Comparison of ENCODE assay signal across 1 cellular context in the genomic region with DNA sequence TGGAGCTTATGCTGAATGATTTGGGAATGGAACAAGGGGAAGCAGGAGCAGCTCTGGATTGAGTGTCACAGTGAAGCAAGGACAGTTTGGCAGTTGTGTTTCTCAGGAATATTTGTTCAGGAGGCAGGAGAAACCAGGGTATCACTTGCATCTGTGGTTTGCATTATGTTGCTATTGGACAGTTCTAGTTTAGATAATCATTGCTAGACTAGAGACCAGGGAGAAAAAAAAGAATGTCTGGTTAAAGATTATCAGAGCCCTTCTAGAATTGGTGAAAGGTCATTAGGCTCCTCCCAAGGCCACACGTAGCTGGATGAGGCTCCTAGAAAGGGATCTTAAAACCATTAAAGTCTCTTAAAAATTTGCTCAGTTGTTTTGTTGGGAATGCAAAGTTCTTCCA.
TF ChIP-seq lines count a peak whose summit lies in the region.

No MANE protein-coding gene starts in this region.

TF ChIP-seq in HepG2, 621 proteins besides CTCF, POLR2A, EP300 and RAD21 (continues in another document):
- TF ChIP-seq, protein P1, sequence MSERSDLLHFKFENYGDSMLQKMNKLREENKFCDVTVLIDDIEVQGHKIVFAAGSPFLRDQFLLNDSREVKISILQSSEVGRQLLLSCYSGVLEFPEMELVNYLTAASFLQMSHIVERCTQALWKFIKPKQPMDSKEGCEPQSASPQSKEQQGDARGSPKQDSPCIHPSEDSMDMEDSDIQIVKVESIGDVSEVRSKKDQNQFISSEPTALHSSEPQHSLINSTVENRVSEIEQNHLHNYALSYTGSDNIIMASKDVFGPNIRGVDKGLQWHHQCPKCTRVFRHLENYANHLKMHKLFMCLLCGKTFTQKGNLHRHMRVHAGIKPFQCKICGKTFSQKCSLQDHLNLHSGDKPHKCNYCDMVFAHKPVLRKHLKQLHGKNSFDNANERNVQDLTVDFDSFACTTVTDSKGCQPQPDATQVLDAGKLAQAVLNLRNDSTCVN (CRISPR knock-in tag; IDR thresholded peaks at IDR 0.05; ENCODE audit: borderline replicate concordance), result peak; percentile 99
- TF ChIP-seq ZMYM2 (CRISPR knock-in tag; IDR thresholded peaks at IDR 0.05) (no peak), ZNF292 (CRISPR knock-in tag; IDR thresholded peaks at IDR 0.05; ENCODE audit: borderline replicate concordance, low read depth) (peak; percentile 28; the same call in 1 of the 2 replicates), SIX1 (CRISPR knock-in tag; IDR thresholded peaks at IDR 0.05; ENCODE audit: borderline replicate concordance) (peak; percentile 39; the same call in 1 of the 2 replicates), ZFYVE20 (CRISPR knock-in tag; IDR thresholded peaks at IDR 0.05; ENCODE audit: borderline replicate concordance, low read depth) (no peak), ZNF451 (CRISPR knock-in tag; IDR thresholded peaks at IDR 0.05) (no peak), FOXK1 (CRISPR knock-in tag; IDR thresholded peaks at IDR 0.05; ENCODE audit: borderline replicate concordance, low read depth) (0 out of 2 replicates have a peak, but pooled peaks have one; percentile 3), CHCHD3 (CRISPR knock-in tag; IDR thresholded peaks at IDR 0.05) (no peak), ISL2 (CRISPR knock-in tag; IDR thresholded peaks at IDR 0.05) (no peak), ZNF598 (CRISPR knock-in tag; IDR thresholded peaks at IDR 0.05; ENCODE audit: borderline replicate concordance) (no peak), ZNF20 (CRISPR knock-in tag; IDR thresholded peaks at IDR 0.05) (no peak), SMAD3 (CRISPR knock-in tag; IDR thresholded peaks at IDR 0.05) (no peak), ZNF530 (CRISPR knock-in tag; IDR thresholded peaks at IDR 0.05; ENCODE audit: low read depth) (no peak), NCOA2 (CRISPR knock-in tag; IDR thresholded peaks at IDR 0.05) (no peak), ZSCAN21 (CRISPR knock-in tag; IDR thresholded peaks at IDR 0.05; ENCODE audit: borderline replicate concordance) (no peak), NCOR1 (IDR thresholded peaks at IDR 0.05; ENCODE audit: borderline replicate concordance, low read length) (peak; percentile 33; the same call in 1 of the 2 replicates), SRY (CRISPR knock-in tag; IDR thresholded peaks at IDR 0.05) (no peak), KLF16 (CRISPR knock-in tag; IDR thresholded peaks at IDR 0.05) (0 out of 4 replicates have a peak, but pooled peaks of 1 of the 2 experiments have one; percentile 13), HMG20A (CRISPR knock-in tag; IDR thresholded peaks at IDR 0.05; ENCODE audit: borderline replicate concordance) (peak; percentile 24; the same call in 1 of the 2 replicates), ELF1 (CRISPR knock-in tag; IDR thresholded peaks at IDR 0.05) (0 out of 2 replicates have a peak, but pooled peaks have one; percentile 5), NFIC (IDR thresholded peaks at IDR 0.05; ENCODE audit: low read length) (no peak), ZNF614 (CRISPR knock-in tag; IDR thresholded peaks at IDR 0.05; ENCODE audit: borderline replicate concordance) (0 out of 2 replicates have a peak, but pooled peaks have one; percentile 25), ZC3H13 (CRISPR knock-in tag; IDR thresholded peaks at IDR 0.05) (no peak), ZNF761 (CRISPR knock-in tag; conservative IDR thresholded peaks at IDR 0.05) (no peak), TOPORS (CRISPR knock-in tag; IDR thresholded peaks at IDR 0.05) (no peak), PHF5A (CRISPR knock-in tag; IDR thresholded peaks at IDR 0.05; ENCODE audit: low read depth, unreplicated experiment) (peak; percentile 15), SIN3B (IDR thresholded peaks at IDR 0.05; ENCODE audit: low read length) (no peak), KMT2B (CRISPR knock-in tag; IDR thresholded peaks at IDR 0.05) (no peak), YEATS2 (CRISPR knock-in tag; IDR thresholded peaks at IDR 0.05; ENCODE audit: borderline replicate concordance) (0 out of 2 replicates have a peak, but pooled peaks have one; percentile 13), ZNF644 (CRISPR knock-in tag; IDR thresholded peaks at IDR 0.05; ENCODE audit: low read depth) (0 out of 2 replicates have a peak, but pooled peaks have one; percentile 19), MEF2D (CRISPR knock-in tag; IDR thresholded peaks at IDR 0.05) (peak; percentile 23; the same call in 1 of the 2 replicates), ZNF124 (CRISPR knock-in tag; IDR thresholded peaks at IDR 0.05) (0 out of 2 replicates have a peak, but pooled peaks have one; percentile 32), HNRNPL (IDR thresholded peaks at IDR 0.05; ENCODE audit: low read depth, low read length) (no peak), ZMYM4 (CRISPR knock-in tag; IDR thresholded peaks at IDR 0.05) (0 out of 2 replicates have a peak, but pooled peaks have one; percentile 37), SNAI1 (CRISPR knock-in tag; IDR thresholded peaks at IDR 0.05; ENCODE audit: borderline replicate concordance) (no peak), GTF3A (CRISPR knock-in tag; conservative IDR thresholded peaks at IDR 0.05) (no peak), KDM5A (IDR thresholded peaks at IDR 0.05; ENCODE audit: borderline replicate concordance, low read length) (no peak), EHMT2 (IDR thresholded peaks at IDR 0.05; ENCODE audit: borderline replicate concordance, low read depth, low read length) (0 out of 2 replicates have a peak, but pooled peaks have one; percentile 61), CREB1 (IDR thresholded peaks at IDR 0.05) (no peak), CREB1 (CRISPR knock-in tag; IDR thresholded peaks at IDR 0.05) (peak; percentile 73)
- TF ChIP-seq, protein P2, sequence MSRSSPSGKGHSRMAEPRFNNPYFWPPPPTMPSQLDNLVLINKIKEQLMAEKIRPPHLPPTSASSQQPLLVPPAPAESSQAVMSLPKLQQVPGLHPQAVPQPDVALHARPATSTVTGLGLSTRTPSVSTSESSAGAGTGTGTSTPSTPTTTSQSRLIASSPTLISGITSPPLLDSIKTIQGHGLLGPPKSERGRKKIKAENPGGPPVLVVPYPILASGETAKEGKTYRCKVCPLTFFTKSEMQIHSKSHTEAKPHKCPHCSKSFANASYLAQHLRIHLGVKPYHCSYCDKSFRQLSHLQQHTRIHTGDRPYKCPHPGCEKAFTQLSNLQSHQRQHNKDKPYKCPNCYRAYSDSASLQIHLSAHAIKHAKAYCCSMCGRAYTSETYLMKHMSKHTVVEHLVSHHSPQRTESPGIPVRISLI (CRISPR knock-in tag; IDR thresholded peaks at IDR 0.05; ENCODE audit: borderline replicate concordance), result peak; percentile 80; the same call in 1 of the 2 replicates
- TF ChIP-seq, protein P3, sequence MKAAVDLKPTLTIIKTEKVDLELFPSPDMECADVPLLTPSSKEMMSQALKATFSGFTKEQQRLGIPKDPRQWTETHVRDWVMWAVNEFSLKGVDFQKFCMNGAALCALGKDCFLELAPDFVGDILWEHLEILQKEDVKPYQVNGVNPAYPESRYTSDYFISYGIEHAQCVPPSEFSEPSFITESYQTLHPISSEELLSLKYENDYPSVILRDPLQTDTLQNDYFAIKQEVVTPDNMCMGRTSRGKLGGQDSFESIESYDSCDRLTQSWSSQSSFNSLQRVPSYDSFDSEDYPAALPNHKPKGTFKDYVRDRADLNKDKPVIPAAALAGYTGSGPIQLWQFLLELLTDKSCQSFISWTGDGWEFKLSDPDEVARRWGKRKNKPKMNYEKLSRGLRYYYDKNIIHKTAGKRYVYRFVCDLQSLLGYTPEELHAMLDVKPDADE (CRISPR knock-in tag; IDR thresholded peaks at IDR 0.05), result no peak
- TF ChIP-seq, protein P4, sequence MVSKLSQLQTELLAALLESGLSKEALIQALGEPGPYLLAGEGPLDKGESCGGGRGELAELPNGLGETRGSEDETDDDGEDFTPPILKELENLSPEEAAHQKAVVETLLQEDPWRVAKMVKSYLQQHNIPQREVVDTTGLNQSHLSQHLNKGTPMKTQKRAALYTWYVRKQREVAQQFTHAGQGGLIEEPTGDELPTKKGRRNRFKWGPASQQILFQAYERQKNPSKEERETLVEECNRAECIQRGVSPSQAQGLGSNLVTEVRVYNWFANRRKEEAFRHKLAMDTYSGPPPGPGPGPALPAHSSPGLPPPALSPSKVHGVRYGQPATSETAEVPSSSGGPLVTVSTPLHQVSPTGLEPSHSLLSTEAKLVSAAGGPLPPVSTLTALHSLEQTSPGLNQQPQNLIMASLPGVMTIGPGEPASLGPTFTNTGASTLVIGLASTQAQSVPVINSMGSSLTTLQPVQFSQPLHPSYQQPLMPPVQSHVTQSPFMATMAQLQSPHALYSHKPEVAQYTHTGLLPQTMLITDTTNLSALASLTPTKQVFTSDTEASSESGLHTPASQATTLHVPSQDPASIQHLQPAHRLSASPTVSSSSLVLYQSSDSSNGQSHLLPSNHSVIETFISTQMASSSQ (IDR thresholded peaks at IDR 0.05; ENCODE audit: low read depth), result peak; percentile 88
- TF ChIP-seq, protein P4 (CRISPR knock-in tag; IDR thresholded peaks at IDR 0.05; ENCODE audit: borderline replicate concordance), result peak; percentile 70; the same call in 1 of the 2 replicates
- TF ChIP-seq, protein P5, sequence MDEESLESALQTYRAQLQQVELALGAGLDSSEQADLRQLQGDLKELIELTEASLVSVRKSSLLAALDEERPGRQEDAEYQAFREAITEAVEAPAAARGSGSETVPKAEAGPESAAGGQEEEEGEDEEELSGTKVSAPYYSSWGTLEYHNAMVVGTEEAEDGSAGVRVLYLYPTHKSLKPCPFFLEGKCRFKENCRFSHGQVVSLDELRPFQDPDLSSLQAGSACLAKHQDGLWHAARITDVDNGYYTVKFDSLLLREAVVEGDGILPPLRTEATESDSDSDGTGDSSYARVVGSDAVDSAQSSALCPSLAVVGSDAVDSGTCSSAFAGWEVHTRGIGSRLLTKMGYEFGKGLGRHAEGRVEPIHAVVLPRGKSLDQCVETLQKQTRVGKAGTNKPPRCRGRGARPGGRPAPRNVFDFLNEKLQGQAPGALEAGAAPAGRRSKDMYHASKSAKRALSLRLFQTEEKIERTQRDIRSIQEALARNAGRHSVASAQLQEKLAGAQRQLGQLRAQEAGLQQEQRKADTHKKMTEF (CRISPR knock-in tag; IDR thresholded peaks at IDR 0.05), result no peak
- TF ChIP-seq, protein P6, sequence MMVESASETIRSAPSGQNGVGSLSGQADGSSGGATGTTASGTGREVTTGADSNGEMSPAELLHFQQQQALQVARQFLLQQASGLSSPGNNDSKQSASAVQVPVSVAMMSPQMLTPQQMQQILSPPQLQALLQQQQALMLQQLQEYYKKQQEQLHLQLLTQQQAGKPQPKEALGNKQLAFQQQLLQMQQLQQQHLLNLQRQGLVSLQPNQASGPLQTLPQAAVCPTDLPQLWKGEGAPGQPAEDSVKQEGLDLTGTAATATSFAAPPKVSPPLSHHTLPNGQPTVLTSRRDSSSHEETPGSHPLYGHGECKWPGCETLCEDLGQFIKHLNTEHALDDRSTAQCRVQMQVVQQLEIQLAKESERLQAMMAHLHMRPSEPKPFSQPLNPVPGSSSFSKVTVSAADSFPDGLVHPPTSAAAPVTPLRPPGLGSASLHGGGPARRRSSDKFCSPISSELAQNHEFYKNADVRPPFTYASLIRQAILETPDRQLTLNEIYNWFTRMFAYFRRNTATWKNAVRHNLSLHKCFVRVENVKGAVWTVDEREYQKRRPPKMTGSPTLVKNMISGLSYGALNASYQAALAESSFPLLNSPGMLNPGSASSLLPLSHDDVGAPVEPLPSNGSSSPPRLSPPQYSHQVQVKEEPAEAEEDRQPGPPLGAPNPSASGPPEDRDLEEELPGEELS (CRISPR knock-in tag; IDR thresholded peaks at IDR 0.05), result no peak
- TF ChIP-seq, protein P7, sequence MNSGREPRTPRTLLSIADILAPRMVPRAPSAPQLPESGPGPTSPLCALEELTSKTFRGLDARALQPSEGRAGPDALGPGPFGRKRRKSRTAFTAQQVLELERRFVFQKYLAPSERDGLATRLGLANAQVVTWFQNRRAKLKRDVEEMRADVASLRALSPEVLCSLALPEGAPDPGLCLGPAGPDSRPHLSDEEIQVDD (CRISPR knock-in tag; IDR thresholded peaks at IDR 0.05; ENCODE audit: borderline replicate concordance), result no peak
- TF ChIP-seq, protein P8, sequence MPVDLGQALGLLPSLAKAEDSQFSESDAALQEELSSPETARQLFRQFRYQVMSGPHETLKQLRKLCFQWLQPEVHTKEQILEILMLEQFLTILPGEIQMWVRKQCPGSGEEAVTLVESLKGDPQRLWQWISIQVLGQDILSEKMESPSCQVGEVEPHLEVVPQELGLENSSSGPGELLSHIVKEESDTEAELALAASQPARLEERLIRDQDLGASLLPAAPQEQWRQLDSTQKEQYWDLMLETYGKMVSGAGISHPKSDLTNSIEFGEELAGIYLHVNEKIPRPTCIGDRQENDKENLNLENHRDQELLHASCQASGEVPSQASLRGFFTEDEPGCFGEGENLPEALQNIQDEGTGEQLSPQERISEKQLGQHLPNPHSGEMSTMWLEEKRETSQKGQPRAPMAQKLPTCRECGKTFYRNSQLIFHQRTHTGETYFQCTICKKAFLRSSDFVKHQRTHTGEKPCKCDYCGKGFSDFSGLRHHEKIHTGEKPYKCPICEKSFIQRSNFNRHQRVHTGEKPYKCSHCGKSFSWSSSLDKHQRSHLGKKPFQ (CRISPR knock-in tag; IDR thresholded peaks at IDR 0.05; ENCODE audit: insufficient replicate concordance), result no peak
- TF ChIP-seq, protein P9, sequence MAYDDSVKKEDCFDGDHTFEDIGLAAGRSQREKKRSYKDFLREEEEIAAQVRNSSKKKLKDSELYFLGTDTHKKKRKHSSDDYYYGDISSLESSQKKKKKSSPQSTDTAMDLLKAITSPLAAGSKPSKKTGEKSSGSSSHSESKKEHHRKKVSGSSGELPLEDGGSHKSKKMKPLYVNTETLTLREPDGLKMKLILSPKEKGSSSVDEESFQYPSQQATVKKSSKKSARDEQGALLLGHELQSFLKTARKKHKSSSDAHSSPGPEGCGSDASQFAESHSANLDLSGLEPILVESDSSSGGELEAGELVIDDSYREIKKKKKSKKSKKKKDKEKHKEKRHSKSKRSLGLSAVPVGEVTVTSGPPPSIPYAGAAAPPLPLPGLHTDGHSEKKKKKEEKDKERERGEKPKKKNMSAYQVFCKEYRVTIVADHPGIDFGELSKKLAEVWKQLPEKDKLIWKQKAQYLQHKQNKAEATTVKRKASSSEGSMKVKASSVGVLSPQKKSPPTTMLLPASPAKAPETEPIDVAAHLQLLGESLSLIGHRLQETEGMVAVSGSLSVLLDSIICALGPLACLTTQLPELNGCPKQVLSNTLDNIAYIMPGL (CRISPR knock-in tag; IDR thresholded peaks at IDR 0.05; ENCODE audit: borderline replicate concordance in 1 of 2, low read depth in 1 of 2), result no peak
